Comparison of ENCODE assay signal across 1 cellular context in genomic region chr5:177301503-177302165, GRCh38.
TF ChIP-seq lines count a peak whose summit lies in the region.

No MANE protein-coding gene starts in this region.

TF ChIP-seq in GM12878, 131 proteins besides CTCF, POLR2A, EP300 and RAD21:
- TF ChIP-seq, protein P1, sequence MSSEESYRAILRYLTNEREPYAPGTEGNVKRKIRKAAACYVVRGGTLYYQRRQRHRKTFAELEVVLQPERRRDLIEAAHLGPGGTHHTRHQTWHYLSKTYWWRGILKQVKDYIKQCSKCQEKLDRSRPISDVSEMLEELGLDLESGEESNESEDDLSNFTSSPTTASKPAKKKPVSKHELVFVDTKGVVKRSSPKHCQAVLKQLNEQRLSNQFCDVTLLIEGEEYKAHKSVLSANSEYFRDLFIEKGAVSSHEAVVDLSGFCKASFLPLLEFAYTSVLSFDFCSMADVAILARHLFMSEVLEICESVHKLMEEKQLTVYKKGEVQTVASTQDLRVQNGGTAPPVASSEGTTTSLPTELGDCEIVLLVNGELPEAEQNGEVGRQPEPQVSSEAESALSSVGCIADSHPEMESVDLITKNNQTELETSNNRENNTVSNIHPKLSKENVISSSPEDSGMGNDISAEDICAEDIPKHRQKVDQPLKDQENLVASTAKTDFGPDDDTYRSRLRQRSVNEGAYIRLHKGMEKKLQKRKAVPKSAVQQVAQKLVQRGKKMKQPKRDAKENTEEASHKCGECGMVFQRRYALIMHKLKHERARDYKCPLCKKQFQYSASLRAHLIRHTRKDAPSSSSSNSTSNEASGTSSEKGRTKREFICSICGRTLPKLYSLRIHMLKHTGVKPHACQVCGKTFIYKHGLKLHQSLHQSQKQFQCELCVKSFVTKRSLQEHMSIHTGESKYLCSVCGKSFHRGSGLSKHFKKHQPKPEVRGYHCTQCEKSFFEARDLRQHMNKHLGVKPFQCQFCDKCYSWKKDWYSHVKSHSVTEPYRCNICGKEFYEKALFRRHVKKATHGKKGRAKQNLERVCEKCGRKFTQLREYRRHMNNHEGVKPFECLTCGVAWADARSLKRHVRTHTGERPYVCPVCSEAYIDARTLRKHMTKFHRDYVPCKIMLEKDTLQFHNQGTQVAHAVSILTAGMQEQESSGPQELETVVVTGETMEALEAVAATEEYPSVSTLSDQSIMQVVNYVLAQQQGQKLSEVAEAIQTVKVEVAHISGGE (CRISPR knock-in tag; IDR thresholded peaks at IDR 0.05), result no peak
- TF ChIP-seq TCF7 (IDR thresholded peaks at IDR 0.05; ENCODE audit: borderline replicate concordance) (no peak), RUNX3 (IDR thresholded peaks at IDR 0.05; ENCODE audit: low read length) (peak; percentile 19; the same call in 1 of the 2 replicates), IKZF1 (conservative IDR thresholded peaks at IDR 0.05) (0 out of 2 replicates have a peak, but pooled peaks have one; percentile 13), BACH1 (IDR thresholded peaks at IDR 0.05; ENCODE audit: borderline replicate concordance) (peak; percentile 62; the same call in 1 of the 2 replicates), HDAC6 (IDR thresholded peaks at IDR 0.05; ENCODE audit: unreplicated experiment) (no peak), TCF12 (IDR thresholded peaks at IDR 0.05; ENCODE audit: low read depth, low read length) (0 out of 2 replicates have a peak, but pooled peaks have one; percentile 23), POU2F2 (IDR thresholded peaks at IDR 0.05; ENCODE audit: borderline replicate concordance, low read depth, low read length) (0 out of 3 replicates have a peak, but pooled peaks have one; percentile 9), CREB1 (IDR thresholded peaks at IDR 0.05; ENCODE audit: low read depth) (peak; percentile 33; the same call in 1 of the 2 replicates), YBX1 (IDR thresholded peaks at IDR 0.05) (no peak), HDAC2 (IDR thresholded peaks at IDR 0.05) (no peak), SP1 (IDR thresholded peaks at IDR 0.05; ENCODE audit: low read depth, low read length) (no peak), MEF2B (IDR thresholded peaks at IDR 0.05; ENCODE audit: partially characterized antibody, poor library complexity, severe bottlenecking) (peak; percentile 17)
- TF ChIP-seq, protein P2, sequence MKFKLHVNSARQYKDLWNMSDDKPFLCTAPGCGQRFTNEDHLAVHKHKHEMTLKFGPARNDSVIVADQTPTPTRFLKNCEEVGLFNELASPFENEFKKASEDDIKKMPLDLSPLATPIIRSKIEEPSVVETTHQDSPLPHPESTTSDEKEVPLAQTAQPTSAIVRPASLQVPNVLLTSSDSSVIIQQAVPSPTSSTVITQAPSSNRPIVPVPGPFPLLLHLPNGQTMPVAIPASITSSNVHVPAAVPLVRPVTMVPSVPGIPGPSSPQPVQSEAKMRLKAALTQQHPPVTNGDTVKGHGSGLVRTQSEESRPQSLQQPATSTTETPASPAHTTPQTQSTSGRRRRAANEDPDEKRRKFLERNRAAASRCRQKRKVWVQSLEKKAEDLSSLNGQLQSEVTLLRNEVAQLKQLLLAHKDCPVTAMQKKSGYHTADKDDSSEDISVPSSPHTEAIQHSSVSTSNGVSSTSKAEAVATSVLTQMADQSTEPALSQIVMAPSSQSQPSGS (IDR thresholded peaks at IDR 0.05; ENCODE audit: low read length), result 0 out of 2 replicates have a peak, but pooled peaks have one; percentile 19
